Comparison of ENCODE assay signal across 12 cellular contexts in genomic region chr7:129859188-129859587, GRCh38.
DNase-seq lines count a peak whose midpoint lies in the region; ATAC-seq and TF ChIP-seq lines count a peak whose summit lies in the region.
"Had no signal": no experiment of that assay in that cellular context is flagged by ENCODE, and none has a peak within 500 bp of the region (broad histone marks: within the 10 kb centered on the region; RNA-seq: fewer than 3 reads in every experiment).

No MANE protein-coding gene starts in this region.

- H3K4me1 Mint-ChIP-seq in activated T-cell treated with anti-CD3 and anti-CD28 coated beads, Interleukin-2, amount 50 U/mL, for 24 hours (ENCODE audit: low read depth) = peaks cover 83% of the 10 kb centered on the region
- H3K4me1 Mint-ChIP-seq in activated T-cell treated with anti-CD3 and anti-CD28 coated beads, Interleukin-2, amount 50 U/mL, for 4 hours (ENCODE audit: low read depth) = peaks cover 71% of the 10 kb centered on the region
- H3K4me1 Mint-ChIP-seq in stimulated activated naive B cell treated with anti-CD40 and anti-IgM and Interleukin-4, amounts not matched to agents 10 μg/mL and 1 μg/mL and 100 μg/mL, for 72 hours = peaks cover 43 to 54% of the 10 kb centered on the region in 2 donors

- H3K36me3 Mint-ChIP-seq in activated T-cell treated with anti-CD3 and anti-CD28 coated beads, Interleukin-2, amount 50 U/mL, for 24 hours (ENCODE audit: low read depth) = peaks cover 13% of the 10 kb centered on the region
- peaks cover 3% of the 10 kb centered on the region for H3K36me3 Mint-ChIP-seq in activated T-cell treated with anti-CD3 and anti-CD28 coated beads, Interleukin-2, amount 50 U/mL, for 4 hours (ENCODE audit: insufficient read depth)
- H3K36me3 Mint-ChIP-seq in stimulated activated naive B cell treated with anti-CD40 and anti-IgM and Interleukin-4, amounts not matched to agents 10 μg/mL and 1 μg/mL and 100 μg/mL, for 72 hours = peaks cover 8 to 14% of the 10 kb centered on the region in 2 donors
- H3K36me3 Mint-ChIP-seq: activated CD4-positive, alpha-beta memory T cell treated with anti-CD3 and anti-CD28 coated beads for 36 hours had no signal

- peak overlapping the region; percentile 27 for H3K4me2 ChIP-seq in OCI-LY3 (ENCODE audit: low read length)

- ATAC-seq in activated T-cell treated with anti-CD3 and anti-CD28 coated beads, Interleukin-2, amount 50 U/mL, for 4 hours = no peak
- ATAC-seq in stimulated activated naive B cell treated with anti-CD40 and anti-IgM and Interleukin-4, amounts not matched to agents 10 μg/mL and 1 μg/mL and 100 μg/mL, for 72 hours (replicated peaks) = peak; percentile 88 to 89

- H3K27me3 ChIP-seq in OCI-LY3 (ENCODE audit: low read depth, low read length) = no peaks in the 10 kb centered on the region
- H3K27me3 ChIP-seq in esophagus squamous epithelium = no peaks in the 10 kb centered on the region

- H3K9ac ChIP-seq in OCI-LY3 (ENCODE audit: low read length) = no peak overlapping the region
- H3K9ac ChIP-seq: GM23248 had no signal

- H3K36me3 ChIP-seq in OCI-LY3 (replicated peaks; ENCODE audit: low read depth, low read length) = no peaks in the 10 kb centered on the region
- H3K36me3 ChIP-seq in esophagus squamous epithelium = peaks cover 0 to 7% (median 0%) of the 10 kb centered on the region in 3 donors

- peaks cover 38% of the 10 kb centered on the region for H4K20me1 ChIP-seq in OCI-LY3 (ENCODE audit: insufficient read depth, low read length)

- no peaks in the 10 kb centered on the region for H3K79me2 ChIP-seq in OCI-LY3 (ENCODE audit: low read length)

- H3K9me3 ChIP-seq in OCI-LY3 (ENCODE audit: insufficient read depth, low read length) (no peaks in the 10 kb centered on the region), esophagus squamous epithelium (no peaks in the 10 kb centered on the region)

- TF ChIP-seq POLR2A in esophagus squamous epithelium (IDR thresholded peaks at IDR 0.05) = no peak

- no peak overlapping the region for H3K4me3 Mint-ChIP-seq in activated T-cell treated with anti-CD3 and anti-CD28 coated beads, Interleukin-2, amount 50 U/mL, for 24 hours
- H3K4me3 Mint-ChIP-seq in activated T-cell treated with anti-CD3 and anti-CD28 coated beads, Interleukin-2, amount 50 U/mL, for 4 hours = no peak overlapping the region
- peak overlapping the region in 1 of 2 donors; percentile 1 for H3K4me3 Mint-ChIP-seq in stimulated activated naive B cell treated with anti-CD40 and anti-IgM and Interleukin-4, amounts not matched to agents 10 μg/mL and 1 μg/mL and 100 μg/mL, for 72 hours
- H3K4me3 Mint-ChIP-seq: activated CD4-positive, alpha-beta memory T cell treated with anti-CD3 and anti-CD28 coated beads for 36 hours had no signal

- 41 to 44% methylated on average over 2 of the region's 2 CpGs for WGBS in esophagus squamous epithelium, 2 donors

- intact Hi-C loops in esophagus squamous epithelium (cut with DNase I) = no loop called here

- no peaks in the 10 kb centered on the region for H3K27me3 Mint-ChIP-seq in activated T-cell treated with anti-CD3 and anti-CD28 coated beads, Interleukin-2, amount 50 U/mL, for 24 hours
- no peaks in the 10 kb centered on the region for H3K27me3 Mint-ChIP-seq in activated T-cell treated with anti-CD3 and anti-CD28 coated beads, Interleukin-2, amount 50 U/mL, for 4 hours (ENCODE audit: low read depth)
- H3K27me3 Mint-ChIP-seq in stimulated activated naive B cell treated with anti-CD40 and anti-IgM and Interleukin-4, amounts not matched to agents 10 μg/mL and 1 μg/mL and 100 μg/mL, for 72 hours = no peaks in the 10 kb centered on the region
- H3K27me3 Mint-ChIP-seq: activated CD4-positive, alpha-beta memory T cell treated with anti-CD3 and anti-CD28 coated beads for 36 hours had no signal

- H3K9me3 Mint-ChIP-seq in activated T-cell treated with anti-CD3 and anti-CD28 coated beads, Interleukin-2, amount 50 U/mL, for 24 hours = no peaks in the 10 kb centered on the region
- no peaks in the 10 kb centered on the region for H3K9me3 Mint-ChIP-seq in activated T-cell treated with anti-CD3 and anti-CD28 coated beads, Interleukin-2, amount 50 U/mL, for 4 hours
- no peaks in the 10 kb centered on the region for H3K9me3 Mint-ChIP-seq in stimulated activated naive B cell treated with anti-CD40 and anti-IgM and Interleukin-4, amounts not matched to agents 10 μg/mL and 1 μg/mL and 100 μg/mL, for 72 hours
- H3K9me3 Mint-ChIP-seq: activated CD4-positive, alpha-beta memory T cell treated with anti-CD3 and anti-CD28 coated beads for 36 hours had no signal

- peaks cover 30% of the 10 kb centered on the region for H3K4me1 ChIP-seq in OCI-LY3 (ENCODE audit: low read length)
- peaks cover 31 to 100% (median 60%) of the 10 kb centered on the region in 3 donors for H3K4me1 ChIP-seq in esophagus squamous epithelium

- H3K27ac ChIP-seq in OCI-LY3 (ENCODE audit: low read length) (no peak overlapping the region), esophagus squamous epithelium (peak overlapping the region; percentile 4 to 57 (median 43))
- H3K27ac ChIP-seq: GM23248 had no signal

- no peak for DNase-seq in activated T-cell treated with anti-CD3 and anti-CD28 coated beads, Interleukin-2, amount 50 U/mL, for 24 hours
- no peak for DNase-seq in activated T-cell treated with anti-CD3 and anti-CD28 coated beads, Interleukin-2, amount 50 U/mL, for 4 hours
- DNase-seq in esophagus squamous epithelium (lab: John Stamatoyannopoulos, UW) = no peak
- peak; percentile 11 for DNase-seq in stimulated activated naive B cell treated with anti-CD40 and anti-IgM and Interleukin-4, amounts not matched to agents 10 μg/mL and 1 μg/mL and 100 μg/mL, for 72 hours
- DNase-seq in occipital lobe (lab: John Stamatoyannopoulos, UW) = no peak
- no peak for DNase-seq in middle frontal gyrus (ENCODE audit: extremely low spot score, low spot score)
- no peak for DNase-seq in COR-L47 (lab: John Stamatoyannopoulos, UW)
- DNase-seq: activated CD4-positive, alpha-beta memory T cell treated with anti-CD3 and anti-CD28 coated beads for 36 hours; cerebellar nuclear complex; GM23248; NCI-H524 treated with DMSO at 0.1 percent for 48 hours had no signal

- no peak overlapping the region for H3K4me3 ChIP-seq in OCI-LY3 (ENCODE audit: low read length)
- H3K4me3 ChIP-seq in esophagus squamous epithelium = no peak overlapping the region
- H3K4me3 ChIP-seq: GM23248 had no signal

- H2AFZ ChIP-seq in OCI-LY3 (ENCODE audit: low read depth, low read length) = no peak overlapping the region
- H2AFZ ChIP-seq: GM23248 had no signal

- peak overlapping the region; percentile 28 for H3K27ac Mint-ChIP-seq in activated T-cell treated with anti-CD3 and anti-CD28 coated beads, Interleukin-2, amount 50 U/mL, for 24 hours
- H3K27ac Mint-ChIP-seq in stimulated activated naive B cell treated with anti-CD40 and anti-IgM and Interleukin-4, amounts not matched to agents 10 μg/mL and 1 μg/mL and 100 μg/mL, for 72 hours = peak overlapping the region; percentile 76
- H3K27ac Mint-ChIP-seq: activated CD4-positive, alpha-beta memory T cell treated with anti-CD3 and anti-CD28 coated beads for 36 hours had no signal

- TF ChIP-seq CTCF in OCI-LY3 (IDR thresholded peaks at IDR 0.05; ENCODE audit: low read depth, low read length) = no peak
- no peak for TF ChIP-seq CTCF in esophagus squamous epithelium (IDR thresholded peaks at IDR 0.05)

Comparison
In these comparisons a context has a peak if more than half of its experiments do, and no peak if none do; other contexts are left out.
1. ATAC-seq: peak in stimulated activated naive B cell treated with anti-CD40 and anti-IgM and Interleukin-4, amounts not matched to agents 10 μg/mL and 1 μg/mL and 100 μg/mL, for 72 hours (2 of 2); none in activated T-cell treated with anti-CD3 and anti-CD28 coated beads, Interleukin-2, amount 50 U/mL, for 4 hours (0 of 2).